In the genomic region with DNA sequence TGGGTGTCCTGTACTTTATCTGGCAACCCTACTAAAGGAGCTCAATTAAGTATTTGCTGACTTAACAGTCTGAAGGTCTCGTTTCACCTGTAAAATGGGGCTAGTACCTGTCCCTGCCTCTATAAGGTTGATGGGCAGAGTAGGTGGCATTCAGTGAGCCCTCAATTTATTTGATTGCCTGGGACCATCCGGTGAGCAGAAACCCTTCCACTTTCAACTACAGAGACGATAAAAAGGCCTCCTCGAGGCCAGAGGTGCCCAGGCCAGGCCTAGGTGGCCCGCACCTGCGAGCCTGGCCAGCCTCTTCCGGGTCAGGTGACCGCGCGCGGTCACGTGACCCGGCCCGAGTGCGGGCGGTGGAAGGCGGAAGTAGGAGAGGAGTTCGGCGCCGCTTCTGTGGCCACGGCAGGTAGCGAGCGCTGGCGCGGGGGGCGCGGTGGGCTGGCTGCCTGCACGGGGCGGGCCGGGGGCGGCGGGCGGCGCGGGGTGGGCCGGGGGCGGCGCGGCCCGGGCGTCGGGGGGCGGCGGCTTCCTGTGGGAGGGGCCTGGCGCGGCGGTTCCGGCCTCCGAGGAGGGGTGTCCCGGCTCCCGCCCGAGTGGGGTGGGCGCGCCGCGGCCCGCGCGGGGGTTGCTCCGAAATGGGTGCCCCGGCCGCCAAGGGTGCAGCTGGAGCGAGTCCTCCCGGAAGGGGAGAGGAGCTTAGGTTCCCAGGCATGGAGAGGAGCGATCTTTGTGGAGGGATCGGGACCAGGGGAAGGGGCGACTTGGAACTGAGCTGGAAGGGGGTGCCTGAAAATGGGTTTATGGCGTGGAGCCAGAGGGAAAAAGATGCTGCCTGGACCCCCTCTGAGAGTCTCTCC, we compare ENCODE assay signal across 1 cellular context.
A peak's percentile ranks its signal among the peaks of the same experiment; 100 is the strongest.
TF ChIP-seq lines count a peak whose summit lies in the region.

A gene (plus strand): TSS at position 350 of the 860 bp plus-strand sequence. CDS start 24,679 bp downstream, outside the sequence.

TF ChIP-seq in H1, 55 proteins besides CTCF, POLR2A, EP300 and RAD21:
- no peak for TF ChIP-seq CTBP2 (IDR thresholded peaks at IDR 0.05; ENCODE audit: borderline replicate concordance, insufficient read depth, insufficient read length, low read length)
- TF ChIP-seq POU5F1 (IDR thresholded peaks at IDR 0.05; ENCODE audit: low read depth, low read length) = no peak
- peak; percentile 77 for TF ChIP-seq TBP (IDR thresholded peaks at IDR 0.05; ENCODE audit: low read depth, low read length)
- TF ChIP-seq SP4 (IDR thresholded peaks at IDR 0.05; ENCODE audit: low read length) = peak; percentile 97
- no peak for TF ChIP-seq YY1 (IDR thresholded peaks at IDR 0.05; ENCODE audit: low read depth, low read length)
- TF ChIP-seq, protein P1, sequence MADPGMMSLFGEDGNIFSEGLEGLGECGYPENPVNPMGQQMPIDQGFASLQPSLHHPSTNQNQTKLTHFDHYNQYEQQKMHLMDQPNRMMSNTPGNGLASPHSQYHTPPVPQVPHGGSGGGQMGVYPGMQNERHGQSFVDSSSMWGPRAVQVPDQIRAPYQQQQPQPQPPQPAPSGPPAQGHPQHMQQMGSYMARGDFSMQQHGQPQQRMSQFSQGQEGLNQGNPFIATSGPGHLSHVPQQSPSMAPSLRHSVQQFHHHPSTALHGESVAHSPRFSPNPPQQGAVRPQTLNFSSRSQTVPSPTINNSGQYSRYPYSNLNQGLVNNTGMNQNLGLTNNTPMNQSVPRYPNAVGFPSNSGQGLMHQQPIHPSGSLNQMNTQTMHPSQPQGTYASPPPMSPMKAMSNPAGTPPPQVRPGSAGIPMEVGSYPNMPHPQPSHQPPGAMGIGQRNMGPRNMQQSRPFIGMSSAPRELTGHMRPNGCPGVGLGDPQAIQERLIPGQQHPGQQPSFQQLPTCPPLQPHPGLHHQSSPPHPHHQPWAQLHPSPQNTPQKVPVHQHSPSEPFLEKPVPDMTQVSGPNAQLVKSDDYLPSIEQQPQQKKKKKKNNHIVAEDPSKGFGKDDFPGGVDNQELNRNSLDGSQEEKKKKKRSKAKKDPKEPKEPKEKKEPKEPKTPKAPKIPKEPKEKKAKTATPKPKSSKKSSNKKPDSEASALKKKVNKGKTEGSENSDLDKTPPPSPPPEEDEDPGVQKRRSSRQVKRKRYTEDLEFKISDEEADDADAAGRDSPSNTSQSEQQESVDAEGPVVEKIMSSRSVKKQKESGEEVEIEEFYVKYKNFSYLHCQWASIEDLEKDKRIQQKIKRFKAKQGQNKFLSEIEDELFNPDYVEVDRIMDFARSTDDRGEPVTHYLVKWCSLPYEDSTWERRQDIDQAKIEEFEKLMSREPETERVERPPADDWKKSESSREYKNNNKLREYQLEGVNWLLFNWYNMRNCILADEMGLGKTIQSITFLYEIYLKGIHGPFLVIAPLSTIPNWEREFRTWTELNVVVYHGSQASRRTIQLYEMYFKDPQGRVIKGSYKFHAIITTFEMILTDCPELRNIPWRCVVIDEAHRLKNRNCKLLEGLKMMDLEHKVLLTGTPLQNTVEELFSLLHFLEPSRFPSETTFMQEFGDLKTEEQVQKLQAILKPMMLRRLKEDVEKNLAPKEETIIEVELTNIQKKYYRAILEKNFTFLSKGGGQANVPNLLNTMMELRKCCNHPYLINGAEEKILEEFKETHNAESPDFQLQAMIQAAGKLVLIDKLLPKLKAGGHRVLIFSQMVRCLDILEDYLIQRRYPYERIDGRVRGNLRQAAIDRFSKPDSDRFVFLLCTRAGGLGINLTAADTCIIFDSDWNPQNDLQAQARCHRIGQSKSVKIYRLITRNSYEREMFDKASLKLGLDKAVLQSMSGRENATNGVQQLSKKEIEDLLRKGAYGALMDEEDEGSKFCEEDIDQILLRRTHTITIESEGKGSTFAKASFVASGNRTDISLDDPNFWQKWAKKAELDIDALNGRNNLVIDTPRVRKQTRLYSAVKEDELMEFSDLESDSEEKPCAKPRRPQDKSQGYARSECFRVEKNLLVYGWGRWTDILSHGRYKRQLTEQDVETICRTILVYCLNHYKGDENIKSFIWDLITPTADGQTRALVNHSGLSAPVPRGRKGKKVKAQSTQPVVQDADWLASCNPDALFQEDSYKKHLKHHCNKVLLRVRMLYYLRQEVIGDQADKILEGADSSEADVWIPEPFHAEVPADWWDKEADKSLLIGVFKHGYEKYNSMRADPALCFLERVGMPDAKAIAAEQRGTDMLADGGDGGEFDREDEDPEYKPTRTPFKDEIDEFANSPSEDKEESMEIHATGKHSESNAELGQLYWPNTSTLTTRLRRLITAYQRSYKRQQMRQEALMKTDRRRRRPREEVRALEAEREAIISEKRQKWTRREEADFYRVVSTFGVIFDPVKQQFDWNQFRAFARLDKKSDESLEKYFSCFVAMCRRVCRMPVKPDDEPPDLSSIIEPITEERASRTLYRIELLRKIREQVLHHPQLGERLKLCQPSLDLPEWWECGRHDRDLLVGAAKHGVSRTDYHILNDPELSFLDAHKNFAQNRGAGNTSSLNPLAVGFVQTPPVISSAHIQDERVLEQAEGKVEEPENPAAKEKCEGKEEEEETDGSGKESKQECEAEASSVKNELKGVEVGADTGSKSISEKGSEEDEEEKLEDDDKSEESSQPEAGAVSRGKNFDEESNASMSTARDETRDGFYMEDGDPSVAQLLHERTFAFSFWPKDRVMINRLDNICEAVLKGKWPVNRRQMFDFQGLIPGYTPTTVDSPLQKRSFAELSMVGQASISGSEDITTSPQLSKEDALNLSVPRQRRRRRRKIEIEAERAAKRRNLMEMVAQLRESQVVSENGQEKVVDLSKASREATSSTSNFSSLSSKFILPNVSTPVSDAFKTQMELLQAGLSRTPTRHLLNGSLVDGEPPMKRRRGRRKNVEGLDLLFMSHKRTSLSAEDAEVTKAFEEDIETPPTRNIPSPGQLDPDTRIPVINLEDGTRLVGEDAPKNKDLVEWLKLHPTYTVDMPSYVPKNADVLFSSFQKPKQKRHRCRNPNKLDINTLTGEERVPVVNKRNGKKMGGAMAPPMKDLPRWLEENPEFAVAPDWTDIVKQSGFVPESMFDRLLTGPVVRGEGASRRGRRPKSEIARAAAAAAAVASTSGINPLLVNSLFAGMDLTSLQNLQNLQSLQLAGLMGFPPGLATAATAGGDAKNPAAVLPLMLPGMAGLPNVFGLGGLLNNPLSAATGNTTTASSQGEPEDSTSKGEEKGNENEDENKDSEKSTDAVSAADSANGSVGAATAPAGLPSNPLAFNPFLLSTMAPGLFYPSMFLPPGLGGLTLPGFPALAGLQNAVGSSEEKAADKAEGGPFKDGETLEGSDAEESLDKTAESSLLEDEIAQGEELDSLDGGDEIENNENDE (IDR thresholded peaks at IDR 0.05; ENCODE audit: insufficient replicate concordance, low read length) = no peak
- TF ChIP-seq, protein P2, sequence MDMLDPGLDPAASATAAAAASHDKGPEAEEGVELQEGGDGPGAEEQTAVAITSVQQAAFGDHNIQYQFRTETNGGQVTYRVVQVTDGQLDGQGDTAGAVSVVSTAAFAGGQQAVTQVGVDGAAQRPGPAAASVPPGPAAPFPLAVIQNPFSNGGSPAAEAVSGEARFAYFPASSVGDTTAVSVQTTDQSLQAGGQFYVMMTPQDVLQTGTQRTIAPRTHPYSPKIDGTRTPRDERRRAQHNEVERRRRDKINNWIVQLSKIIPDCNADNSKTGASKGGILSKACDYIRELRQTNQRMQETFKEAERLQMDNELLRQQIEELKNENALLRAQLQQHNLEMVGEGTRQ (IDR thresholded peaks at IDR 0.05; ENCODE audit: low read length) = peak; percentile 99
- TF ChIP-seq KDM5A (IDR thresholded peaks at IDR 0.05; ENCODE audit: low read length) = 0 out of 2 replicates have a peak, but pooled peaks have one; percentile 49
- no peak for TF ChIP-seq EZH2 (IDR thresholded peaks at IDR 0.05; ENCODE audit: low read depth, low read length, severe bottlenecking)
- TF ChIP-seq SIX5 (IDR thresholded peaks at IDR 0.05; ENCODE audit: low read depth, low read length) = peak; percentile 9; the same call in 1 of the 2 replicates
- peak; percentile 64; the same call in 1 of the 2 replicates for TF ChIP-seq RBBP5 (IDR thresholded peaks at IDR 0.05; ENCODE audit: borderline replicate concordance, low read depth, low read length)
- TF ChIP-seq CREB1 (IDR thresholded peaks at IDR 0.05) = no peak
- TF ChIP-seq KDM1A (IDR thresholded peaks at IDR 0.05; ENCODE audit: borderline replicate concordance, low read length) = no peak
- TF ChIP-seq TAF1 (IDR thresholded peaks at IDR 0.05; ENCODE audit: low read depth, low read length) = peak; percentile 86
- no peak for TF ChIP-seq RFX5 (IDR thresholded peaks at IDR 0.05; ENCODE audit: borderline replicate concordance, low read depth, low read length)
- TF ChIP-seq, protein P3, sequence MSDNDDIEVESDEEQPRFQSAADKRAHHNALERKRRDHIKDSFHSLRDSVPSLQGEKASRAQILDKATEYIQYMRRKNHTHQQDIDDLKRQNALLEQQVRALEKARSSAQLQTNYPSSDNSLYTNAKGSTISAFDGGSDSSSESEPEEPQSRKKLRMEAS (IDR thresholded peaks at IDR 0.05) = peak; percentile 77; the same call in 1 of the 2 replicates
- peak; percentile 39; the same call in 1 of the 2 replicates for TF ChIP-seq MAFK (IDR thresholded peaks at IDR 0.05; ENCODE audit: low read depth, low read length)
- TF ChIP-seq CEBPB (IDR thresholded peaks at IDR 0.05; ENCODE audit: low read depth, low read length) = no peak
- TF ChIP-seq SRF (IDR thresholded peaks at IDR 0.05; ENCODE audit: low read depth, low read length) = no peak
- peak; percentile 77 for TF ChIP-seq ASH2L (IDR thresholded peaks at IDR 0.05; ENCODE audit: low read length)
- TF ChIP-seq GABPA (IDR thresholded peaks at IDR 0.05; ENCODE audit: borderline replicate concordance, insufficient read depth, low read length) = no peak
- no peak for TF ChIP-seq HDAC2 (IDR thresholded peaks at IDR 0.05; ENCODE audit: borderline replicate concordance in 1 of 2, low read depth in 2 of 2, low read length in 2 of 2)
- TF ChIP-seq RNF2 (IDR thresholded peaks at IDR 0.05; ENCODE audit: borderline replicate concordance, low read depth, low read length, missing control alignments, poor library complexity, severe bottlenecking) = no peak
- peak; percentile 27 for TF ChIP-seq KDM4A (IDR thresholded peaks at IDR 0.05; ENCODE audit: low read depth, low read length, severe bottlenecking)
- peak; percentile 61; the same call in 1 of the 2 replicates for TF ChIP-seq EGR1 (IDR thresholded peaks at IDR 0.05; ENCODE audit: borderline replicate concordance, low read depth, low read length)
- TF ChIP-seq FOSL1 (IDR thresholded peaks at IDR 0.05; ENCODE audit: insufficient read depth, low read depth, low read length) = no peak
- TF ChIP-seq, protein P4, sequence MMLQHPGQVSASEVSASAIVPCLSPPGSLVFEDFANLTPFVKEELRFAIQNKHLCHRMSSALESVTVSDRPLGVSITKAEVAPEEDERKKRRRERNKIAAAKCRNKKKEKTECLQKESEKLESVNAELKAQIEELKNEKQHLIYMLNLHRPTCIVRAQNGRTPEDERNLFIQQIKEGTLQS (IDR thresholded peaks at IDR 0.05; ENCODE audit: insufficient read depth, low read depth, low read length) = peak; percentile 99
- peak; percentile 77 for TF ChIP-seq POLR2AphosphoS5 (IDR thresholded peaks at IDR 0.05; ENCODE audit: low read depth, low read length)
- TF ChIP-seq SP1 (IDR thresholded peaks at IDR 0.05; ENCODE audit: low read depth, low read length) = no peak
- TF ChIP-seq, protein P5, sequence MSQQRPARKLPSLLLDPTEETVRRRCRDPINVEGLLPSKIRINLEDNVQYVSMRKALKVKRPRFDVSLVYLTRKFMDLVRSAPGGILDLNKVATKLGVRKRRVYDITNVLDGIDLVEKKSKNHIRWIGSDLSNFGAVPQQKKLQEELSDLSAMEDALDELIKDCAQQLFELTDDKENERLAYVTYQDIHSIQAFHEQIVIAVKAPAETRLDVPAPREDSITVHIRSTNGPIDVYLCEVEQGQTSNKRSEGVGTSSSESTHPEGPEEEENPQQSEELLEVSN (IDR thresholded peaks at IDR 0.05) = peak; percentile 66
- TF ChIP-seq TCF12 (IDR thresholded peaks at IDR 0.05; ENCODE audit: low read depth, low read length) = peak; percentile 91
- TF ChIP-seq SP2 (IDR thresholded peaks at IDR 0.05; ENCODE audit: low read length) = peak; percentile 30; the same call in 1 of the 2 replicates
- no peak for TF ChIP-seq NRF1 (IDR thresholded peaks at IDR 0.05; ENCODE audit: low read depth, low read length)
- peak; percentile 94 for TF ChIP-seq GTF2F1 (IDR thresholded peaks at IDR 0.05; ENCODE audit: borderline replicate concordance, low read depth, low read length)
- no peak for TF ChIP-seq HDAC6 (IDR thresholded peaks at IDR 0.05; ENCODE audit: low read depth, low read length)
- peak; percentile 73 for TF ChIP-seq TAF7 (optimal IDR thresholded peaks at IDR 0.05; ENCODE audit: borderline replicate concordance, low read depth, low read length)
- peak; percentile 95 to 96 for TF ChIP-seq SIN3A (conservative IDR thresholded peaks at IDR 0.05 in 1 of 2, IDR thresholded peaks at IDR 0.05 in 1 of 2; ENCODE audit: low read depth in 1 of 2, low read length in 2 of 2)
- TF ChIP-seq PHF8 (conservative IDR thresholded peaks at IDR 0.05; ENCODE audit: low read depth, low read length) = peak; percentile 75
- no peak for TF ChIP-seq SIRT6 (IDR thresholded peaks at IDR 0.05; ENCODE audit: low read length)
